ENCODE assay signal across 1 cellular context in the genomic region with DNA sequence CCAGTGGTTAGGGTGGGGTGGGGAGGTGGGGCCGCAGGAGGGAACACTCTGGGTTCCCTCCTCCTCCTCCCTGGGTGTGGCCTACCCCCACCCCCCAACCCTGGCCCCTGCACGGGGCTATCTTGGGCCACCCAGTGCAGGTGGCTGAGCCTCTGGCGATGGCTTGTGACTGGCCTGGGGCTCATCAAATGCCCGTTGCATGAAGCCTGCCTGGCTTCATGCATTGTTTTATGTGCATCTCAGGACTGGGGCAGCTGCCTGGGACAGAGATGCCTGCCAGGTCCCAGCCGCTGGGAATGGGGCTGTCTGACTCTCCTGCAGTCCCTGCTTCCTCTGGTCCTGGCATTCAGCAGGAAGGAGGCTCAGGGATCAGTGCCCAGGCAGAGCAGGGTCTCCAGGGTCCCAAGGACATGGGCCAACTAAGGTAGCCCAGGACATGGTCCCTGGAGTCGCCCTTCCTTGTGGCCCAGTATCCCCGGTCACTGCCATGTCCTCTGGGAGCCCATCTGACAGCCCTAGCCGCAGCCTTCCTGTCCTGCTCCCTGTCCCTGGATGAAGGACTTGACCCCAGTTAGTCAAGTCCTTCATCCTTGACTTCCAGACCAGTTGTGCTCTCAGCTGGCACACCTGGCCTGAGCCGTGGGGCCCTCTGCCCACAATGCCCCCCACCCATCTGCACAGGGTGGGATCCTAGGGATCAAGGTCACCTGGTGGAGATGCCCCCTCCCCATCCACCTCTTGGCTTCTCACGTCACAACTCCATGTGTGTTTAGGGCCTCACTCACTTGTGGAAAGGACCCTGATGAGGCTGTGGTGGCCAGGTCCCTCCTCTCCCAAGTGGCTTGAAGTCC.
TF ChIP-seq lines count a peak whose summit lies in the region.

No MANE protein-coding gene starts in this region.

TF ChIP-seq in IMR-90, 13 proteins besides CTCF, POLR2A, EP300 and RAD21:
- no peak for TF ChIP-seq RCOR1 (IDR thresholded peaks at IDR 0.05; ENCODE audit: insufficient replicate concordance, low read length)
- TF ChIP-seq CEBPB (IDR thresholded peaks at IDR 0.05; ENCODE audit: low read depth, low read length) = no peak
- TF ChIP-seq CHD1 (IDR thresholded peaks at IDR 0.05; ENCODE audit: low read depth, low read length) = no peak
- TF ChIP-seq SMC3 (IDR thresholded peaks at IDR 0.05; ENCODE audit: low read depth, low read length) = no peak
- TF ChIP-seq, protein P1, sequence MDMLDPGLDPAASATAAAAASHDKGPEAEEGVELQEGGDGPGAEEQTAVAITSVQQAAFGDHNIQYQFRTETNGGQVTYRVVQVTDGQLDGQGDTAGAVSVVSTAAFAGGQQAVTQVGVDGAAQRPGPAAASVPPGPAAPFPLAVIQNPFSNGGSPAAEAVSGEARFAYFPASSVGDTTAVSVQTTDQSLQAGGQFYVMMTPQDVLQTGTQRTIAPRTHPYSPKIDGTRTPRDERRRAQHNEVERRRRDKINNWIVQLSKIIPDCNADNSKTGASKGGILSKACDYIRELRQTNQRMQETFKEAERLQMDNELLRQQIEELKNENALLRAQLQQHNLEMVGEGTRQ (IDR thresholded peaks at IDR 0.05; ENCODE audit: low read depth, low read length) = no peak
- TF ChIP-seq, protein P2, sequence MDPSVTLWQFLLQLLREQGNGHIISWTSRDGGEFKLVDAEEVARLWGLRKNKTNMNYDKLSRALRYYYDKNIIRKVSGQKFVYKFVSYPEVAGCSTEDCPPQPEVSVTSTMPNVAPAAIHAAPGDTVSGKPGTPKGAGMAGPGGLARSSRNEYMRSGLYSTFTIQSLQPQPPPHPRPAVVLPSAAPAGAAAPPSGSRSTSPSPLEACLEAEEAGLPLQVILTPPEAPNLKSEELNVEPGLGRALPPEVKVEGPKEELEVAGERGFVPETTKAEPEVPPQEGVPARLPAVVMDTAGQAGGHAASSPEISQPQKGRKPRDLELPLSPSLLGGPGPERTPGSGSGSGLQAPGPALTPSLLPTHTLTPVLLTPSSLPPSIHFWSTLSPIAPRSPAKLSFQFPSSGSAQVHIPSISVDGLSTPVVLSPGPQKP (IDR thresholded peaks at IDR 0.05; ENCODE audit: borderline replicate concordance, low read depth, low read length) = no peak
- no peak for TF ChIP-seq MAZ (IDR thresholded peaks at IDR 0.05; ENCODE audit: borderline replicate concordance, low read depth, low read length)
